Comparison of ENCODE assay signal across 8 cellular contexts in genomic region chr11:75814686-75815344, GRCh38. TPM values are rescaled to one million over a fixed set of nuclear protein-coding genes. Genes with fewer than 3 reads are reported as not detected.
DNase-seq lines count a peak whose midpoint lies in the region; ATAC-seq and TF ChIP-seq lines count a peak whose summit lies in the region.

UVRAG (plus strand) TSS chr11:75815210; CDS start chr11:75815408, 198 bp downstream.

- H3K27ac ChIP-seq in SU-DHL-6 (ENCODE audit: low read depth, low read length) (peak within 1 kb of the TSS; percentile 97), thymus (ENCODE audit: low read depth) (peak within 1 kb of the TSS; percentile 89)

- H3K4me3 ChIP-seq in SU-DHL-6 (ENCODE audit: insufficient read depth, low read length, poor library complexity, severe bottlenecking) = peak within 1 kb of the TSS; percentile 92
- H3K4me3 ChIP-seq in thymus (ENCODE audit: low read length) = peak within 1 kb of the TSS; percentile 85

- H3K4me1 Mint-ChIP-seq in activated naive CD8-positive, alpha-beta T cell treated with anti-CD3 and anti-CD28 coated beads, Interleukin-2, amount 10 ng/mL, durations not matched to agents 7 days and 5 days = peaks cover 10% of the 10 kb centered on the region
- H3K4me1 Mint-ChIP-seq in osteocyte (ENCODE audit: unreplicated experiment) = peaks cover 15% of the 10 kb centered on the region

- no peaks in the 10 kb centered on the region for H3K36me3 ChIP-seq in SU-DHL-6 (ENCODE audit: low read length)
- H3K36me3 ChIP-seq in thymus (ENCODE audit: control insufficient read depth, insufficient read depth) = no peaks in the 10 kb centered on the region

- under 1% methylated on average over 39 of the region's 39 CpGs for WGBS in thymus

- H3K4me3 Mint-ChIP-seq in activated naive CD8-positive, alpha-beta T cell treated with anti-CD3 and anti-CD28 coated beads, Interleukin-2, amount 10 ng/mL, durations not matched to agents 7 days and 5 days = peak within 1 kb of the TSS; percentile 93
- no peak within 1 kb of the TSS for H3K4me3 Mint-ChIP-seq in osteocyte (ENCODE audit: unreplicated experiment)

- DNase-seq in NCI-H128 (lab: John Stamatoyannopoulos, UW; ENCODE audit: unreplicated experiment) (peak; percentile 100), head of caudate nucleus (peak; percentile 98 to 100 (median 99)), osteocyte (ENCODE audit: extremely low spot score, unreplicated experiment) (peak; percentile 100)
- peak; percentile 95 for DNase-seq in activated naive CD8-positive, alpha-beta T cell treated with anti-CD3 and anti-CD28 coated beads, Interleukin-2, amount 10 ng/mL, durations not matched to agents 7 days and 5 days

- intact Hi-C loops in head of caudate nucleus (cut with DNase I) = no loop called here

- peaks cover 46% of the 10 kb centered on the region for H3K79me2 ChIP-seq in SU-DHL-6 (ENCODE audit: insufficient read depth, low read length)

- H3K27me3 Mint-ChIP-seq in activated naive CD8-positive, alpha-beta T cell treated with anti-CD3 and anti-CD28 coated beads, Interleukin-2, amount 10 ng/mL, durations not matched to agents 7 days and 5 days = peaks cover 7% of the 10 kb centered on the region
- H3K27me3 Mint-ChIP-seq in osteocyte (ENCODE audit: unreplicated experiment) = no peaks in the 10 kb centered on the region

- no peaks in the 10 kb centered on the region for H3K9me3 Mint-ChIP-seq in activated naive CD8-positive, alpha-beta T cell treated with anti-CD3 and anti-CD28 coated beads, Interleukin-2, amount 10 ng/mL, durations not matched to agents 7 days and 5 days
- H3K9me3 Mint-ChIP-seq in osteocyte (ENCODE audit: unreplicated experiment) = no peaks in the 10 kb centered on the region

- H3K9me2 ChIP-seq in SU-DHL-6 (replicated peaks; ENCODE audit: insufficient read depth, low read length) = no peaks in the 10 kb centered on the region

- H4K20me1 ChIP-seq in SU-DHL-6 (ENCODE audit: low read depth, low read length) = no peaks in the 10 kb centered on the region

- peak; percentile 91 for TF ChIP-seq POLR2A in GM10847 (IDR thresholded peaks at IDR 0.05; ENCODE audit: extremely low read depth, insufficient read length)

- peak within 1 kb of the TSS; percentile 39 for H2AFZ ChIP-seq in SU-DHL-6 (ENCODE audit: low read depth, low read length, severe bottlenecking)

- 0 out of 2 replicates have a peak, but pooled peaks cover 8% of the 10 kb centered on the region for H3F3A ChIP-seq in SU-DHL-6 (ENCODE audit: insufficient read depth)

- ATAC-seq in HG02678 (IDR thresholded peaks at IDR 0.05; ENCODE audit: unreplicated experiment) = peak; percentile 81
- ATAC-seq in activated naive CD8-positive, alpha-beta T cell treated with anti-CD3 and anti-CD28 coated beads, Interleukin-2, amount 10 ng/mL, durations not matched to agents 7 days and 5 days (ENCODE audit: low read depth) = peak; percentile 89

- no peaks in the 10 kb centered on the region for H3K9me3 ChIP-seq in SU-DHL-6 (ENCODE audit: insufficient read depth, low read length)
- no peaks in the 10 kb centered on the region for H3K9me3 ChIP-seq in thymus (ENCODE audit: control insufficient read depth)

- no peaks in the 10 kb centered on the region for H3K27me3 ChIP-seq in SU-DHL-6 (ENCODE audit: low read length)
- no peaks in the 10 kb centered on the region for H3K27me3 ChIP-seq in thymus (ENCODE audit: control insufficient read depth, insufficient read depth)

- H3K4me2 ChIP-seq in SU-DHL-6 (ENCODE audit: low read depth, low read length, poor library complexity, severe bottlenecking) = peak within 1 kb of the TSS; percentile 93

- H3K4me1 ChIP-seq in thymus (ENCODE audit: control insufficient read depth, insufficient read depth, low read length) = peaks cover 15% of the 10 kb centered on the region

- H3K27ac Mint-ChIP-seq in activated naive CD8-positive, alpha-beta T cell treated with anti-CD3 and anti-CD28 coated beads, Interleukin-2, amount 10 ng/mL, durations not matched to agents 7 days and 5 days = peak within 1 kb of the TSS; percentile 95
- H3K27ac Mint-ChIP-seq in osteocyte (ENCODE audit: unreplicated experiment) = peak within 1 kb of the TSS; percentile 90

- POLR2A ChIA-PET in activated naive CD8-positive, alpha-beta T cell treated with anti-CD3 and anti-CD28 coated beads, Interleukin-2, amount 10 ng/mL, durations not matched to agents 7 days and 5 days (lab: Charles Lee) = interaction anchor here (0.7 to 2.0 kb wide), 4 partner anchors 9 to 38 kb away, joined by 3 to 12 read pairs (median 6); no protein-coding TSS in a partner anchor

- TF ChIP-seq CTCF in SU-DHL-6 (IDR thresholded peaks at IDR 0.05; ENCODE audit: insufficient read depth, low read length, poor library complexity, severe bottlenecking) (no peak), osteocyte (IDR thresholded peaks at IDR 0.05) (no peak)

- H3K9ac ChIP-seq in SU-DHL-6 (ENCODE audit: low read length) = peak within 1 kb of the TSS; percentile 89

- peaks cover 2% of the 10 kb centered on the region for H3K36me3 Mint-ChIP-seq in activated naive CD8-positive, alpha-beta T cell treated with anti-CD3 and anti-CD28 coated beads, Interleukin-2, amount 10 ng/mL, durations not matched to agents 7 days and 5 days
- peaks cover 2% of the 10 kb centered on the region for H3K36me3 Mint-ChIP-seq in osteocyte (ENCODE audit: unreplicated experiment)

RNA-seq across cellular contexts. Expression of gene UVRAG, which starts in this region (rescaled TPM):
- total RNA-seq in activated naive CD8-positive, alpha-beta T cell treated with anti-CD3 and anti-CD28 coated beads, Interleukin-2, amount 10 ng/mL, durations not matched to agents 7 days and 5 days = 10 to 100 TPM; 22.3 to 22.6 TPM
- 20.2 and 24.9 TPM in 2 replicates for total RNA-seq in osteocyte
- polyA plus RNA-seq in thymus = 21.8 TPM

Comparison
In these comparisons a context has a peak if more than half of its experiments do, and no peak if none do; other contexts are left out.
1. Peak in every context shown above with its lines: DNase-seq, ATAC-seq, H3K4me3 ChIP-seq and H3K27ac ChIP-seq.